Comparison of ENCODE assay signal across 8 cellular contexts in genomic region chr3:141051641-141052569, GRCh38. TPM values are rescaled to one million over a fixed set of nuclear protein-coding genes. Genes with fewer than 3 reads are reported as not detected.
DNase-seq lines count a peak whose midpoint lies in the region; ATAC-seq, FAIRE-seq and TF ChIP-seq lines count a peak whose summit lies in the region.

No MANE protein-coding gene starts in this region.

- peak; percentile 70 for DNase-seq in ELF-1 (ENCODE audit: low read depth, low spot score)
- no peak for DNase-seq in Peyer's patch
- DNase-seq in frontal cortex (ENCODE audit: low spot score in 2 of 2), result peak; percentile 26 to 40
- no peak for DNase-seq in prostate gland (ENCODE audit: low spot score)
- DNase-seq in OCI-M2 (lab: John Stamatoyannopoulos, UW; ENCODE audit: unreplicated experiment), result no peak
- no peak for DNase-seq in activated naive CD4-positive, alpha-beta T cell treated with anti-CD3 and anti-CD28 coated beads, Interleukin-2, amount 50 U/mL, for 16 hours
- DNase-seq in NCI-H2107 treated with DMSO at 0.1 percent for 48 hours (lab: John Stamatoyannopoulos, UW; ENCODE audit: unreplicated experiment), result no peak

- H3K9me3 ChIP-seq in Peyer's patch (no peaks in the 10 kb centered on the region), prostate gland (no peaks in the 10 kb centered on the region)

- no peaks in the 10 kb centered on the region for H3K36me3 ChIP-seq in Peyer's patch
- no peaks in the 10 kb centered on the region for H3K36me3 ChIP-seq in prostate gland

- FAIRE-seq in frontal cortex (lab: Jason Lieb, UNC), result no peak

- H3K4me3 ChIP-seq in Peyer's patch (peak overlapping the region in 3 of 4 donors; percentile 27 to 52 (median 34)), prostate gland (peak overlapping the region; percentile 12 to 21)

- intact Hi-C loops in prostate gland (cut with DNase I), result loop anchor here (2.0 kb wide), 1 partner anchor 53 kb away; no protein-coding TSS in a partner anchor

- TF ChIP-seq CTCF in Peyer's patch (IDR thresholded peaks at IDR 0.05) (no peak), prostate gland (IDR thresholded peaks at IDR 0.05) (no peak)

- H3K27ac ChIP-seq in Peyer's patch (peak overlapping the region in 1 of 4 donors; percentile 54), prostate gland (no peak overlapping the region)

- TF ChIP-seq POLR2A in Peyer's patch (IDR thresholded peaks at IDR 0.05) (no peak), prostate gland (IDR thresholded peaks at IDR 0.05) (no peak)

- no peak for ATAC-seq in activated CD4-positive, CD25-positive, alpha-beta regulatory T cell treated with anti-CD3 and anti-CD28 coated beads, Interleukin-2, amount 50 U/mL, for 24 hours

- H3K4me1 ChIP-seq in Peyer's patch (peaks cover 0 to 16% (median 2%) of the 10 kb centered on the region in 4 donors), prostate gland (replicated peaks) (peaks cover 6% of the 10 kb centered on the region)

- 1% methylated on average over 52 of the region's 64 CpGs for WGBS in prostate gland

- peaks cover 0 to 8% of the 10 kb centered on the region in 2 donors for H3K27me3 ChIP-seq in Peyer's patch
- peaks cover 7% of the 10 kb centered on the region for H3K27me3 ChIP-seq in prostate gland (replicated peaks; ENCODE audit: insufficient read depth)

RNA-seq across cellular contexts. Expression of gene SPSB4, which starts 0.8 kb away (rescaled TPM):
- total RNA-seq in Peyer's patch (under 1 TPM in 1 of 4 donors, not detected in 3; 0.35 TPM), frontal cortex (4.1 TPM), prostate gland (1 to 10 TPM in 1 of 2 donors, not detected in 1; 1.0 TPM)

Comparison
In these comparisons a context has a peak if more than half of its experiments do, and no peak if none do; other contexts are left out.
1. DNase-seq: peak in ELF-1 (single experiment) and frontal cortex (2 of 2); none in Peyer's patch (0 of 3), prostate gland (single experiment), OCI-M2 (single experiment), activated naive CD4-positive, alpha-beta T cell treated with anti-CD3 and anti-CD28 coated beads, Interleukin-2, amount 50 U/mL, for 16 hours (single experiment) and NCI-H2107 treated with DMSO at 0.1 percent for 48 hours (single experiment).